Comparison of ENCODE assay signal across 21 cellular contexts in genomic region chr11:10927533-10927932, GRCh38.
DNase-seq lines count a peak whose midpoint lies in the region; ATAC-seq, FAIRE-seq and TF ChIP-seq lines count a peak whose summit lies in the region.
"Had no signal": no experiment of that assay in that cellular context is flagged by ENCODE, and none has a peak within 500 bp of the region (broad histone marks: within the 10 kb centered on the region; RNA-seq: fewer than 3 reads in every experiment).

No MANE protein-coding gene starts in this region.

- H2BK15ac ChIP-seq in H1 (ENCODE audit: low read length) (no peak overlapping the region), H9 (ENCODE audit: low read depth, low read length) (no peak overlapping the region)

- CTCF ChIA-PET in H1 (lab: Charles Lee; ENCODE audit: partially characterized antibody), result interaction anchor here (0.6 to 3.0 kb wide), 9 partner anchors 9 to 871 kb away, joined by 3 to 11 read pairs (median 5); partner anchors contain the start of gene EIF4G2

- TF ChIP-seq EP300 in H1 (IDR thresholded peaks at IDR 0.05; ENCODE audit: borderline replicate concordance in 1 of 2, low read depth in 2 of 2, low read length in 2 of 2), result no peak

- H3K4me1 Mint-ChIP-seq in H9, result peaks cover 12% of the 10 kb centered on the region in 2 experiments

- H2BK12ac ChIP-seq in H1 (ENCODE audit: low read depth, low read length), result no peak overlapping the region
- H2BK12ac ChIP-seq in H9 (ENCODE audit: insufficient read length, low read depth, low read length), result no peak overlapping the region

- H3K9me3 ChIP-seq in H1 (ENCODE audit: insufficient read depth in 2 of 2, low read depth in 1 of 2, low read length in 1 of 2) (no peaks in the 10 kb centered on the region; a peak in 1 of 4 replicates), mucosa of rectum (ENCODE audit: control insufficient read depth in 2 of 2, low read length in 2 of 2) (no peaks in the 10 kb centered on the region), thyroid gland (no peaks in the 10 kb centered on the region), pancreas (no peaks in the 10 kb centered on the region), H9 (ENCODE audit: control insufficient read depth, low read depth, low read length) (no peaks in the 10 kb centered on the region)
- H3K9me3 ChIP-seq: BE2C, spleen had no signal

- H3K9me3 Mint-ChIP-seq in H9, result no peaks in the 10 kb centered on the region; a peak in 2 of 5 replicates
- H3K9me3 Mint-ChIP-seq: memory B cell had no signal

- H3T11ph ChIP-seq in H9 (ENCODE audit: low read length), result no peak overlapping the region

- H4K5ac ChIP-seq in H1 (ENCODE audit: insufficient read length, low read depth, low read length), result no peak overlapping the region
- no peak overlapping the region for H4K5ac ChIP-seq in H9 (ENCODE audit: insufficient read length, low read depth, low read length)

- H3K4me1 ChIP-seq in H1 (replicated peaks in 1 of 4; ENCODE audit: control insufficient read depth in 3 of 4, insufficient read depth in 4 of 4, low read length in 3 of 4) (peaks cover 0 to 10% (median 6%) of the 10 kb centered on the region in 4 experiments; a peak in 4 of 7 replicates), mucosa of rectum (ENCODE audit: control insufficient read depth in 2 of 2, insufficient read depth in 2 of 2, low read length in 2 of 2) (peaks cover 16 to 43% of the 10 kb centered on the region in 2 donors), thyroid gland (peaks cover 33 to 49% of the 10 kb centered on the region in 2 donors), pancreas (peaks cover 0 to 3% (median 0%) of the 10 kb centered on the region in 3 donors), H9 (ENCODE audit: insufficient read depth, low read length) (peaks cover 3% of the 10 kb centered on the region)
- H3K4me1 ChIP-seq: BE2C had no signal

- 75% methylated on average over 1 of the region's 1 CpG; no CpG with 5 or more reads in 1 of the 2 experiments for WGBS in H1 (ENCODE audit: extremely low coverage in 1 of 2, insufficient coverage in 1 of 2, insufficient read length in 1 of 2, insufficient replicate concordance in 2 of 2, low coverage in 1 of 2, low lambda C conversion rate in 2 of 2, missing lambda C conversion rate in 1 of 2), 2 experiments
- WGBS in thyroid gland, 2 donors, result 7 to 22% methylated on average over 1 of the region's 1 CpG
- WGBS in pancreas, 2 donors, result 10 to 16% methylated on average over 1 of the region's 1 CpG
- no CpG with 5 or more reads among the region's 1 CpG for WGBS in H9 (ENCODE audit: extremely low coverage, insufficient read length, low lambda C conversion rate)

- no peak overlapping the region for H2BK120ac ChIP-seq in H1 (replicated peaks; ENCODE audit: low read depth, low read length)
- no peak overlapping the region for H2BK120ac ChIP-seq in H9 (ENCODE audit: low read depth, low read length, poor library complexity, severe bottlenecking)

- H3K4me2 ChIP-seq in H1 (ENCODE audit: insufficient read depth in 1 of 2, low read depth in 2 of 2, low read length in 2 of 2), result no peak overlapping the region
- H3K4me2 ChIP-seq in H9 (ENCODE audit: insufficient read depth, insufficient read length, low read length), result no peak overlapping the region

- H3K27me3 ChIP-seq in H1 (replicated peaks in 1 of 4; ENCODE audit: control insufficient read depth in 3 of 4, extremely low read depth in 1 of 4, insufficient read depth in 3 of 4, low read length in 3 of 4), result peaks cover 0 to 11% (median 10%) of the 10 kb centered on the region in 4 experiments; a peak in 5 of 7 replicates
- no peaks in the 10 kb centered on the region for H3K27me3 ChIP-seq in mucosa of rectum (ENCODE audit: control insufficient read depth in 2 of 2, insufficient read depth in 2 of 2, low read length in 2 of 2)
- H3K27me3 ChIP-seq in thyroid gland, result no peaks in the 10 kb centered on the region
- H3K27me3 ChIP-seq in pancreas, result no peaks in the 10 kb centered on the region
- H3K27me3 ChIP-seq in H9 (ENCODE audit: insufficient read depth, low read length), result no peaks in the 10 kb centered on the region; the same call in 1 of the 2 replicates
- H3K27me3 ChIP-seq: BE2C had no signal

- H4K8ac ChIP-seq in H1 (ENCODE audit: extremely low read depth, insufficient read depth, low read length) (no peak overlapping the region), H9 (replicated peaks; ENCODE audit: insufficient read length, low read depth, low read length) (no peak overlapping the region)

- H2BK5ac ChIP-seq in H1 (ENCODE audit: low read depth, low read length), result no peak overlapping the region
- no peak overlapping the region for H2BK5ac ChIP-seq in H9 (ENCODE audit: insufficient read length, low read length)

- ATAC-seq in GM18502 (IDR thresholded peaks at IDR 0.05; ENCODE audit: poor library complexity, unreplicated experiment) (no peak), pancreas (no peak)

- TF ChIP-seq RAD21 in H1 (IDR thresholded peaks at IDR 0.05 in 1 of 2, conservative IDR thresholded peaks at IDR 0.05 in 1 of 2; ENCODE audit: low read depth in 2 of 2, low read length in 2 of 2), result no peak

- TF ChIP-seq CTCF in H1 (IDR thresholded peaks at IDR 0.05; ENCODE audit: control extremely low read depth in 1 of 3, insufficient read depth in 1 of 3, low read depth in 1 of 3, low read length in 3 of 3) (no peak), thyroid gland (IDR thresholded peaks at IDR 0.05) (no peak), pancreas (IDR thresholded peaks at IDR 0.05) (no peak), H9 (conservative IDR thresholded peaks at IDR 0.05) (no peak)

- H3K4me3 ChIP-seq in H1 (ENCODE audit: extremely low read depth in 1 of 4, insufficient read depth in 2 of 4, low read depth in 3 of 4, low read length in 4 of 4) (no peak overlapping the region), mucosa of rectum (ENCODE audit: low read length in 2 of 2) (peak overlapping the region in 1 of 2 donors; percentile 43), thyroid gland (replicated peaks in 1 of 3) (no peak overlapping the region), pancreas (no peak overlapping the region)
- H3K4me3 ChIP-seq: spleen had no signal

- FAIRE-seq in H1 (lab: Jason Lieb, UNC), result no peak
- no peak for FAIRE-seq in pancreas (lab: Jason Lieb, UNC)
- FAIRE-seq: endometrium, frontal cortex had no signal

- no peak overlapping the region for H3K27ac Mint-ChIP-seq in H9
- H3K27ac Mint-ChIP-seq: memory B cell had no signal

- H4K20me1 ChIP-seq in H1 (replicated peaks in 1 of 2; ENCODE audit: control insufficient read depth in 1 of 2, insufficient read depth in 2 of 2, low read length in 2 of 2) (no peaks in the 10 kb centered on the region), H9 (ENCODE audit: control insufficient read depth, insufficient read depth, insufficient read length) (no peaks in the 10 kb centered on the region)

- H3K27ac ChIP-seq in H1 (ENCODE audit: low read depth, low read length) (no peak overlapping the region), mucosa of rectum (ENCODE audit: low read depth in 2 of 2, low read length in 2 of 2) (peak overlapping the region; percentile 84 to 87), thyroid gland (peak overlapping the region; percentile 61 to 96 (median 78)), pancreas (no peak overlapping the region), H9 (ENCODE audit: insufficient read length, low read depth, low read length) (no peak overlapping the region)

- H2AK5ac ChIP-seq in H1 (ENCODE audit: low read depth, low read length), result no peak overlapping the region
- H2AK5ac ChIP-seq in H9 (ENCODE audit: insufficient read length, low read length), result no peak overlapping the region

- H3K23me2 ChIP-seq in H1 (ENCODE audit: low read depth, low read length) (peaks cover 9% of the 10 kb centered on the region), H9 (ENCODE audit: insufficient read length, low read depth, low read length, poor library complexity, severe bottlenecking) (peaks cover 15% of the 10 kb centered on the region)

- H2BK20ac ChIP-seq in H1 (ENCODE audit: low read length) (no peak overlapping the region), H9 (ENCODE audit: low read depth, low read length, poor library complexity, severe bottlenecking) (no peak overlapping the region)

- no peaks in the 10 kb centered on the region for H3K79me1 ChIP-seq in H1 (ENCODE audit: low read depth, low read length)
- H3K79me1 ChIP-seq in H9 (ENCODE audit: insufficient read depth, low read depth, low read length, poor library complexity, severe bottlenecking), result no peaks in the 10 kb centered on the region

- H4K91ac ChIP-seq in H1 (replicated peaks; ENCODE audit: insufficient read length, low read length) (no peak overlapping the region), H9 (ENCODE audit: insufficient read length, low read depth, low read length) (no peak overlapping the region)

- TF ChIP-seq POLR2A in H1 (IDR thresholded peaks at IDR 0.05; ENCODE audit: control extremely low read depth in 1 of 2, low read depth in 2 of 2, low read length in 2 of 2), result no peak
- TF ChIP-seq POLR2A in thyroid gland (IDR thresholded peaks at IDR 0.05), result no peak

- H2AFZ ChIP-seq in H1 (ENCODE audit: low read length) (0 out of 2 replicates have a peak overlapping the region, but pooled peaks have one; percentile 18), H9 (ENCODE audit: low read length) (no peak overlapping the region)

- no peak overlapping the region for H3K4me3 Mint-ChIP-seq in H9
- H3K4me3 Mint-ChIP-seq: memory B cell had no signal

- H3K56ac ChIP-seq in H1 (replicated peaks; ENCODE audit: insufficient read length, low read depth, low read length) (no peak overlapping the region), H9 (ENCODE audit: insufficient read length, low read depth, low read length) (no peak overlapping the region)

- H3K27me3 Mint-ChIP-seq in H9 (ENCODE audit: low read depth), result peaks cover 21% of the 10 kb centered on the region

- H3K9ac ChIP-seq in H1 (replicated peaks in 1 of 4; ENCODE audit: extremely low read depth in 1 of 4, low read depth in 3 of 4, low read length in 3 of 4) (no peak overlapping the region), mucosa of rectum (ENCODE audit: low read depth in 1 of 2, low read length in 2 of 2) (peak overlapping the region in 1 of 2 donors; percentile 37), H9 (ENCODE audit: extremely low read depth, insufficient read length, low read length) (no peak overlapping the region)

- H3K79me2 ChIP-seq in H1 (ENCODE audit: control insufficient read depth in 1 of 2, insufficient read depth in 2 of 2, low read length in 2 of 2) (no peaks in the 10 kb centered on the region), H9 (ENCODE audit: insufficient read depth, low read length) (no peaks in the 10 kb centered on the region)

- POLR2A ChIA-PET in H1 (lab: Charles Lee; ENCODE audit: partially characterized antibody), result interaction anchor here (0.6 to 4.4 kb wide), 8 partner anchors 17 to 231 kb away, joined by 3 to 59 read pairs (median 4); partner anchors contain the start of genes EIF4G2 and ZBED5

- H3K36me3 Mint-ChIP-seq in H9 (ENCODE audit: insufficient read depth in 1 of 3, low read depth in 3 of 3), result no peaks in the 10 kb centered on the region
- H3K36me3 Mint-ChIP-seq: memory B cell had no signal

- H3K4ac ChIP-seq in H1 (replicated peaks; ENCODE audit: insufficient read length, low read depth, low read length), result no peak overlapping the region
- H3K4ac ChIP-seq in H9 (ENCODE audit: low read depth, low read length), result no peak overlapping the region

- H3K36me3 ChIP-seq in H1 (ENCODE audit: control insufficient read depth in 2 of 4, insufficient read depth in 4 of 4, low read length in 3 of 4) (no peaks in the 10 kb centered on the region), mucosa of rectum (ENCODE audit: control insufficient read depth in 2 of 2, insufficient read depth in 2 of 2, low read length in 2 of 2) (no peaks in the 10 kb centered on the region), thyroid gland (no peaks in the 10 kb centered on the region), pancreas (no peaks in the 10 kb centered on the region)
- H3K36me3 ChIP-seq: BE2C, spleen, WERI-Rb-1 had no signal

- H3K23ac ChIP-seq in H1 (ENCODE audit: insufficient read length) (no peak overlapping the region), H9 (ENCODE audit: insufficient read length, low read depth, low read length) (no peak overlapping the region)

- no peak overlapping the region for H3K14ac ChIP-seq in H1 (ENCODE audit: insufficient read length)
- no peak overlapping the region for H3K14ac ChIP-seq in H9 (ENCODE audit: insufficient read depth, low read length)

- DNase-seq in M059J (ENCODE audit: low read depth) (peak; percentile 34), H1 (ENCODE audit: low read depth in 1 of 2, low spot score in 2 of 2) (no peak), thyroid gland (peak; percentile 75 to 80), pancreas (no peak), H9 (no peak)
- DNase-seq: activated effector memory CD4-positive, alpha-beta T cell treated with anti-CD3 and anti-CD28 coated beads, Interleukin-2, amount 50 U/mL, for 16 hours; BE2C; DMS79; GOT3; NCI-H2029; NCI-H524 treated with DMSO at 0.1 percent for 48 hours; occipital lobe; spleen; stimulated activated naive CD4-positive, alpha-beta T cell treated with Interleukin-2 at 50 U/mL for 16 hours; SW 1271; WERI-Rb-1 had no signal

- intact Hi-C loops in thyroid gland (cut with DNase I), result no loop called here
- intact Hi-C loops in pancreas (cut with DNase I), result no loop called here

- H3K18ac ChIP-seq in H1 (ENCODE audit: extremely low read depth, low read length) (no peak overlapping the region), H9 (ENCODE audit: insufficient read length, low read depth, low read length) (no peak overlapping the region)

Comparison
In these comparisons a context has a peak if more than half of its experiments do, and no peak if none do; other contexts are left out.
1. DNase-seq: peak in M059J (single experiment) and thyroid gland (2 of 2); none in H1 (0 of 2), pancreas (0 of 6) and H9 (single experiment).
2. H3K27ac ChIP-seq: peak in mucosa of rectum (2 of 2) and thyroid gland (3 of 3); none in H1 (single experiment), pancreas (0 of 4) and H9 (single experiment).